ENCODE assay signal across 8 cellular contexts in the genomic region with DNA sequence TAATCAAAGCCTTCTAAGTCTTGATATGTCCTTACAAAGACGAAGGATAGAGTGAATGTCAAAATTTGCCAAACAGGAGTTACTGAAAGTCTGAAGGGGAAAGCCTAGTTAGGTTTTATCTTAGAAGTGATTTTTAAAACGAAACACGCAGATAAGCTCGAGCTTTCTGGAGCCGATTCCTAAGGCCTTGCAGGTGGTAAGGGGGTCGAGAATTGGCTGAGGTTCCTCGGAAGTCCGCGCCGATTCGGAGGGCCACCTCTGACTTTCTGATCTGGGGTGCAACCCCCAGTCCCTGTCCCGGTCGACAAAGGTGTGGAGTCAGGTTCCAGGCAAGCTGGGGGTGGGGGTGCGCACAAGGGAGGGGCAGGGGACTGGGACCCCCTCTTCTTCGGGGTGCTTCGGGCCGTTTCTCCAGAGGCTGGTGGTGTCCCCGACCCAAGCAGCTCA. TPM values are rescaled to one million over a fixed set of nuclear protein-coding genes. Genes with fewer than 3 reads are reported as not detected.
DNase-seq lines count a peak whose midpoint lies in the region; ATAC-seq and TF ChIP-seq lines count a peak whose summit lies in the region.

No MANE protein-coding gene starts in this region.

- TF ChIP-seq CTCF in GM10266 (IDR thresholded peaks at IDR 0.05; ENCODE audit: control insufficient read depth, insufficient read depth, low read depth, missing control alignments), result no peak
- no peak for TF ChIP-seq CTCF in HFF-Myc (IDR thresholded peaks at IDR 0.05; ENCODE audit: low read depth, low read length, missing control alignments)
- no peak for TF ChIP-seq CTCF in parathyroid adenoma (IDR thresholded peaks at IDR 0.05)

- peak overlapping the region; percentile 5 for H3K9ac ChIP-seq in parathyroid adenoma

- TF ChIP-seq POLR2A in erythroblast (IDR thresholded peaks at IDR 0.05; ENCODE audit: low read length), result no peak

- ATAC-seq in T-cell (replicated peaks in 1 of 4) (peak in 3 of 4 experiments; percentile 2 to 11 (median 3)), GM18909 (IDR thresholded peaks at IDR 0.05; ENCODE audit: poor library complexity, unreplicated experiment) (no peak), HG02870 (IDR thresholded peaks at IDR 0.05; ENCODE audit: unreplicated experiment) (no peak)

- no peaks in the 10 kb centered on the region for H3K27me3 Mint-ChIP-seq in T-cell

- peak overlapping the region; percentile 78 for H3K4me3 ChIP-seq in HFF-Myc (replicated peaks; ENCODE audit: low read depth, low read length)
- H3K4me3 ChIP-seq in parathyroid adenoma (ENCODE audit: low read depth, low read length), result peak overlapping the region; percentile 62

- H3K4me1 ChIP-seq in parathyroid adenoma, result peaks cover 13% of the 10 kb centered on the region

- peak overlapping the region; percentile 85 for H3K4me2 ChIP-seq in parathyroid adenoma (ENCODE audit: low read length)

- H3K36me3 Mint-ChIP-seq in T-cell, result no peaks in the 10 kb centered on the region

- DNase-seq in GM10266 (ENCODE audit: extremely low spot score) (peak; percentile 33), HFF-Myc (ENCODE audit: extremely low read depth, low read depth) (no peak), T-cell (peak in 4 of 34 experiments; percentile 6 to 18 (median 10)), erythroblast (lab: John Stamatoyannopoulos, UW) (peak; percentile 60 to 67)
- DNase-seq in activated effector memory CD4-positive, alpha-beta T cell treated with anti-CD3 and anti-CD28 coated beads, Interleukin-2, amount 50 U/mL, for 16 hours, result no peak

- peak overlapping the region; percentile 81 for H3K27ac ChIP-seq in parathyroid adenoma

- no peaks in the 10 kb centered on the region for H3K9me3 ChIP-seq in parathyroid adenoma (ENCODE audit: control insufficient read depth, low read length)

- H3K79me2 ChIP-seq in parathyroid adenoma, result peaks cover 31% of the 10 kb centered on the region

- H2AFZ ChIP-seq in parathyroid adenoma, result peak overlapping the region; percentile 94

- CTCF ChIA-PET in T-cell (lab: Charles Lee), result interaction anchor here (0.6 to 0.9 kb wide), 7 partner anchors 13 to 265 kb away, joined by 3 to 6 read pairs (median 4); no protein-coding TSS in a partner anchor

- H3K36me3 ChIP-seq in parathyroid adenoma (ENCODE audit: control insufficient read depth, insufficient read depth, low read length), result no peaks in the 10 kb centered on the region

- no peaks in the 10 kb centered on the region for H3K27me3 ChIP-seq in parathyroid adenoma (ENCODE audit: control insufficient read depth, insufficient read depth, low read length)

- POLR2A ChIA-PET in T-cell (lab: Charles Lee), result interaction anchor here (0.5 to 1.6 kb wide), 7 partner anchors 23 to 243 kb away, joined by 3 to 10 read pairs (median 7); a partner anchor contains a TSS

- H3K4me3 Mint-ChIP-seq in T-cell, result peak overlapping the region; percentile 78 to 93 (median 86)

- peak overlapping the region; percentile 87 to 93 for H3K27ac Mint-ChIP-seq in T-cell

- peaks cover 45 to 51% (median 47%) of the 10 kb centered on the region in 3 donors for H3K4me1 Mint-ChIP-seq in T-cell

- no peaks in the 10 kb centered on the region for H3K9me3 Mint-ChIP-seq in T-cell

RNA-seq across cellular contexts. Expression of a gene that starts 0.7 kb away (rescaled TPM):
- 10 to 100 TPM; 42.3 to 53.7 (median 49.9) TPM for total RNA-seq in T-cell

Comparison
In these comparisons a context has a peak if more than half of its experiments do, and no peak if none do; other contexts are left out.
1. DNase-seq: peak in GM10266 (single experiment) and erythroblast (2 of 2); none in HFF-Myc (single experiment) and activated effector memory CD4-positive, alpha-beta T cell treated with anti-CD3 and anti-CD28 coated beads, Interleukin-2, amount 50 U/mL, for 16 hours (single experiment).
2. ATAC-seq: peak in T-cell (3 of 4); none in GM18909 (single experiment) and HG02870 (single experiment).